3 cellular contexts compared by ENCODE assay signal in the genomic region with DNA sequence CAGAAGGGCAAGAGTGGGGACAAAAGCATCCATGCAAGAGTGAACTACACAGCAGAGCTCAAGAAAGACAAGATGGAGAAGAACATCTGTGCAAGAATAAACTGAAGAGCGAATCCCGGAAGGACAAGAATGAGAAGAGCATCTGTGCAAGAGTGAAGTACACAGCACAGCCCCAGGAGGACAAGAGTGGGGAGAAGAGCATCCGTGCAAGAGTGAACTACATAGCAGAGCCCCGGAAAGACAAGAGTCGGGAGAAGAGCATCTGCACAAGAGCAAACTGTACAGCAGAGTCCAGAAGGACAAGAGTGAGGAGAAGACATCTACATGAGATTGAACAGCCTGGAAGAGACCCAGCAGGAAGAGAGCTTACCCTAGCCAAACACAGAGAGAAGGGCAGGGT.
TF ChIP-seq lines count a peak whose summit lies in the region.

No MANE protein-coding gene starts in this region.

TF ChIP-seq in HepG2, 621 proteins besides CTCF, POLR2A, EP300 and RAD21:
- TF ChIP-seq CEBPB (IDR thresholded peaks at IDR 0.05; ENCODE audit: borderline replicate concordance, low read depth, low read length) (no peak), ZNF709 (CRISPR knock-in tag; IDR thresholded peaks at IDR 0.05) (peak; percentile 100), NR3C1 (CRISPR knock-in tag; IDR thresholded peaks at IDR 0.05) (no peak), ZNF629 (CRISPR knock-in tag; conservative IDR thresholded peaks at IDR 0.05) (no peak)

TF ChIP-seq in IMR-90, 13 proteins besides CTCF, POLR2A, EP300 and RAD21:
- no peak for TF ChIP-seq ELK1 (IDR thresholded peaks at IDR 0.05; ENCODE audit: borderline replicate concordance, low read depth, low read length)
- TF ChIP-seq BHLHE40 (IDR thresholded peaks at IDR 0.05; ENCODE audit: low read depth, low read length): no peak
- TF ChIP-seq FOS (IDR thresholded peaks at IDR 0.05; ENCODE audit: low read depth, low read length): no peak
- no peak for TF ChIP-seq MAZ (IDR thresholded peaks at IDR 0.05; ENCODE audit: borderline replicate concordance, low read depth, low read length)
- no peak for TF ChIP-seq CHD1 (IDR thresholded peaks at IDR 0.05; ENCODE audit: low read depth, low read length)
- no peak for TF ChIP-seq MXI1 (IDR thresholded peaks at IDR 0.05; ENCODE audit: borderline replicate concordance, low read depth, low read length)
- no peak for TF ChIP-seq RFX5 (IDR thresholded peaks at IDR 0.05; ENCODE audit: low read depth, low read length)
- TF ChIP-seq MAFK (IDR thresholded peaks at IDR 0.05; ENCODE audit: low read depth, low read length): no peak
- TF ChIP-seq NFE2L2 (IDR thresholded peaks at IDR 0.05; ENCODE audit: low read depth, low read length): no peak
- no peak for TF ChIP-seq USF2 (IDR thresholded peaks at IDR 0.05; ENCODE audit: low read depth, low read length)
- no peak for TF ChIP-seq SMC3 (IDR thresholded peaks at IDR 0.05; ENCODE audit: low read depth, low read length)
- no peak for TF ChIP-seq RCOR1 (IDR thresholded peaks at IDR 0.05; ENCODE audit: insufficient replicate concordance, low read length)
- no peak for TF ChIP-seq CEBPB (IDR thresholded peaks at IDR 0.05; ENCODE audit: low read depth, low read length)

TF ChIP-seq in GM12878, 131 proteins besides CTCF, POLR2A, EP300 and RAD21:
- TF ChIP-seq RELB (IDR thresholded peaks at IDR 0.05; ENCODE audit: low read depth) (peak; percentile 54; the same call in 1 of the 2 replicates), POLR2AphosphoS2 (IDR thresholded peaks at IDR 0.05; ENCODE audit: low read depth, low read length) (no peak)
